8 cellular contexts compared by ENCODE assay signal in the genomic region with DNA sequence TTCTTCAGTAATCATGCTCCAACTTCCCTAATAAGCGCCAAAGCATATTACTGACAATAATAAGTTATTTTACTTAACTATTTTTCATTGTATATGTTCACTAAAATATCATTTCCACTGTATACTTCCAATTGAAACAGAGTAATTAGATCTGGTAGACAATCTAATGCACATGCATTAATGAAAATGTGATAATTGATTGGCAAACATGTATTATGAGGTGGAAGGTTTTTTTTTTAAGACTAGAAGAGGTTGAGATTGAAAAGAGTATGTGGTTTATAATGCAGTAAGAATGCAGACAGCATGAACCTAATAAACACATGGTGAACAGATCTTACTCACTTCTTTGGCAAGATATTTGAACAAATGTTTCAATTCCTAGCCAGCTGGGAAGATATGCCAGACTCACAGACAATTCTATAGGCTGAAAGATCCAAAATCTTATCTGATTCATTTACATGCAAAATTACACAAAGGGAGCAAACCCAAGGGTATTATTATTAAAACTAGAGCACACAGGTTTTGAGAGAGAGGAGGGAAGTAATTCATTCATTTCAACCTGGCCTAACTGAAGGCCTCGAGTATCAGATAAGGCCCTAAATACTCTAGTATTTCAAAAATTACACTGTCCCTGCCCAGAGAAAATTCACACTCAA. TPM values are rescaled to one million over a fixed set of nuclear protein-coding genes. Genes with fewer than 3 reads are reported as not detected.
DNase-seq lines count a peak whose midpoint lies in the region; ATAC-seq and TF ChIP-seq lines count a peak whose summit lies in the region.

No MANE protein-coding gene starts in this region.

- 44 to 47% (median 46%) methylated on average over 2 of the region's 2 CpGs for WGBS in heart left ventricle, 4 donors
- 47 to 53% methylated on average over 2 of the region's 2 CpGs for WGBS in upper lobe of left lung, 2 donors

- peak overlapping the region in 10 of 12 donors; percentile 1 to 99 (median 98) for H3K27ac ChIP-seq in heart left ventricle
- H3K27ac ChIP-seq in iPS-18a (ENCODE audit: low read length), result peak overlapping the region; percentile 13
- peak overlapping the region in 3 of 4 donors; percentile 9 to 99 (median 51) for H3K27ac ChIP-seq in upper lobe of left lung

- H3K9me3 ChIP-seq in heart left ventricle (no peaks in the 10 kb centered on the region), iPS-18a (ENCODE audit: control insufficient read depth, low read depth, low read length) (no peaks in the 10 kb centered on the region), upper lobe of left lung (no peaks in the 10 kb centered on the region)

- intact Hi-C loops in heart left ventricle (cut with DNase I) (loop anchor here in 6 of 10 donors (5.0 to 10.0 kb wide), 6 partner anchors 33 to 89 kb away; a partner anchor contains a TSS), left ventricle myocardium superior (cut with micrococcal nuclease) (no loop called here)

- in situ Hi-C loops in astrocyte of the spinal cord (cut with HindIII; ENCODE audit: low sequenced_read_pairs), result no loop called here

- ATAC-seq in heart left ventricle (no peak), left ventricle myocardium superior (no peak), upper lobe of left lung (ENCODE audit: low FRiP score in 2 of 2) (no peak), HG02981 (IDR thresholded peaks at IDR 0.05; ENCODE audit: unreplicated experiment) (no peak)

- H3K4me3 ChIP-seq in heart left ventricle (peak overlapping the region in 9 of 12 donors; percentile 74 to 92 (median 87)), astrocyte of the spinal cord (ENCODE audit: low read depth, low read length) (peak overlapping the region; percentile 82), iPS-18a (ENCODE audit: low read length) (peak overlapping the region; percentile 96), upper lobe of left lung (peak overlapping the region in 3 of 4 donors; percentile 76 to 85 (median 81))

- H3K4me1 ChIP-seq in heart left ventricle, result peaks cover 20 to 74% (median 57%) of the 10 kb centered on the region in 12 donors
- peaks cover 47% of the 10 kb centered on the region for H3K4me1 ChIP-seq in iPS-18a (ENCODE audit: control insufficient read depth, low read depth, low read length)
- peaks cover 33 to 70% (median 38%) of the 10 kb centered on the region in 4 donors for H3K4me1 ChIP-seq in upper lobe of left lung

- H3K27me3 ChIP-seq in heart left ventricle (peaks cover 0 to 90% (median 0%) of the 10 kb centered on the region in 9 donors), iPS-18a (ENCODE audit: control insufficient read depth, insufficient read depth, low read length) (peaks cover 14% of the 10 kb centered on the region), upper lobe of left lung (peaks cover 0 to 9% (median 0%) of the 10 kb centered on the region in 4 donors)

- H3K9ac ChIP-seq in iPS-18a (ENCODE audit: low read length), result peak overlapping the region; percentile 79

- TF ChIP-seq CTCF in heart left ventricle (IDR thresholded peaks at IDR 0.05), result no peak
- TF ChIP-seq CTCF in astrocyte of the spinal cord (IDR thresholded peaks at IDR 0.05; ENCODE audit: low read depth, low read length), result no peak
- TF ChIP-seq CTCF in upper lobe of left lung (IDR thresholded peaks at IDR 0.05), result no peak

- DNase-seq in heart left ventricle (no peak), left ventricle myocardium superior (no peak), astrocyte of the spinal cord (ENCODE audit: low read depth, low spot score) (peak; percentile 77), upper lobe of left lung (no peak), NCI-H2081 (lab: John Stamatoyannopoulos, UW) (no peak), RPMI8226 (no peak)

- H3K36me3 ChIP-seq in heart left ventricle (no peaks in the 10 kb centered on the region), iPS-18a (ENCODE audit: control insufficient read depth, low read depth, low read length) (no peaks in the 10 kb centered on the region), upper lobe of left lung (no peaks in the 10 kb centered on the region)

- TF ChIP-seq EP300 in upper lobe of left lung (IDR thresholded peaks at IDR 0.05), result no peak

- no peak for TF ChIP-seq POLR2A in heart left ventricle (IDR thresholded peaks at IDR 0.05)
- TF ChIP-seq POLR2A in upper lobe of left lung (IDR thresholded peaks at IDR 0.05), result no peak

RNA-seq across cellular contexts. Expression of a gene that starts 2.8 kb away (rescaled TPM):
- total RNA-seq in heart left ventricle, result 100 to 1,000 TPM; 113 to 164 (median 138) TPM
- 100 to 1,000 TPM in 1 of 2 donors, 10 to 100 TPM in 1; 33.5 to 168 TPM for polyA plus RNA-seq in heart left ventricle
- 141 TPM for total RNA-seq in left ventricle myocardium superior
- total RNA-seq in upper lobe of left lung, result 100 to 1,000 TPM in 2 of 6 donors, 10 to 100 TPM in 4; 34.2 to 129 (median 83.9) TPM

RNA-seq across cellular contexts. Expression of a gene that starts 43.1 kb away (rescaled TPM):
- total RNA-seq in heart left ventricle (10 to 100 TPM in 4 of 9 donors, 1 to 10 TPM in 5; 4.2 to 13.4 (median 9.3) TPM), left ventricle myocardium superior (12.1 TPM), upper lobe of left lung (1 to 10 TPM in 5 of 6 donors, under 1 TPM in 1; 1.00 to 3.5 (median 1.5) TPM)
- polyA plus RNA-seq in heart left ventricle, result 1 to 10 TPM; 1.5 to 4.2 TPM

Comparison
In these comparisons a context has a peak if more than half of its experiments do, and no peak if none do; other contexts are left out.
1. H3K27ac ChIP-seq: peak in every context shown above with its lines; median percentile 98 in heart left ventricle; 51 in upper lobe of left lung; 13 in iPS-18a.